In the genomic region with DNA sequence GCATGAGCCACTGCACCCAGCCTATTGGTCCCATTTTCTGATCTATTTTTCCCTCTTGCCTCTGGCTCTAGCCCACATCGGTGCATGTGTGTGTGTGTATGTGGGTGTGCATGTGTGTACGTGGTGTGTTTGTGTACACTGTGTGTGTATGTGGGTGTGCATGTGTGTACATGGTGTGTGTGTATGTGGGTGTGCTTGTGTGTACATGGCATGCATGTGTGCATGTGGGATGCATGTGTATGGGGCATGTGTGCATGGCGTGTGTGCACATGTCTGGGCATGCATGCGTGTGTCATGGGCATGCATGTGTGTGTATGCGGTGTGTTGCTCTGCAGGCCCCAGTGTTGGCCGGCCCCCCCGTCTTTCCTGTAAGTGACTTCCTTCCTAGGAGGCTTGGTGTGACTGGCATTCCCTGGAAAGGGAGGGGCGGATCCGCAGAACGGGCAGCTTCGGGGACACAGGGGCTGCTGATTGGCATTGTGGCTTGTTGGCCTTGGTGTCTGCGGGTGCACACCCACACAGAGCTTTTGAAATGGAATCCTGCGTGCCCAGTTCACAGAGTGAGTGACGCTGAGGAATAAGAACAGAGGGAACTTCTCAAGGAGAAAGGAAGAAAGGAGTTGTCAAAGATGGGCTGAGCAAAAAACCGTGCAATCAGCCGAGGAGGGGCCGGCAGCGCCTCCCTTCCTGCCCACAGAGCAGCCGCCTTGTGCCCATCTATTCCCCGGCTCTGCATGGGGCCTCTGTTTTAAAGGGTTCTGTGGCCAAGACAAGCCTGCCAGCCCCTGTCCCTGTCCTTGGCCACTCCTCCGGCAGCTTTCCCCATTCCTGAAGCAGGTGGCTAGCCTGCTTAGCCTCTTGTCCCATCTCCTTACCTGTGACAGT, we compare ENCODE assay signal across 1 cellular context.
TF ChIP-seq lines count a peak whose summit lies in the region.

No MANE protein-coding gene starts in this region.

TF ChIP-seq in K562, 482 proteins besides CTCF, POLR2A, EP300 and RAD21 (continued from another document and continues in another):
- TF ChIP-seq, protein P1, sequence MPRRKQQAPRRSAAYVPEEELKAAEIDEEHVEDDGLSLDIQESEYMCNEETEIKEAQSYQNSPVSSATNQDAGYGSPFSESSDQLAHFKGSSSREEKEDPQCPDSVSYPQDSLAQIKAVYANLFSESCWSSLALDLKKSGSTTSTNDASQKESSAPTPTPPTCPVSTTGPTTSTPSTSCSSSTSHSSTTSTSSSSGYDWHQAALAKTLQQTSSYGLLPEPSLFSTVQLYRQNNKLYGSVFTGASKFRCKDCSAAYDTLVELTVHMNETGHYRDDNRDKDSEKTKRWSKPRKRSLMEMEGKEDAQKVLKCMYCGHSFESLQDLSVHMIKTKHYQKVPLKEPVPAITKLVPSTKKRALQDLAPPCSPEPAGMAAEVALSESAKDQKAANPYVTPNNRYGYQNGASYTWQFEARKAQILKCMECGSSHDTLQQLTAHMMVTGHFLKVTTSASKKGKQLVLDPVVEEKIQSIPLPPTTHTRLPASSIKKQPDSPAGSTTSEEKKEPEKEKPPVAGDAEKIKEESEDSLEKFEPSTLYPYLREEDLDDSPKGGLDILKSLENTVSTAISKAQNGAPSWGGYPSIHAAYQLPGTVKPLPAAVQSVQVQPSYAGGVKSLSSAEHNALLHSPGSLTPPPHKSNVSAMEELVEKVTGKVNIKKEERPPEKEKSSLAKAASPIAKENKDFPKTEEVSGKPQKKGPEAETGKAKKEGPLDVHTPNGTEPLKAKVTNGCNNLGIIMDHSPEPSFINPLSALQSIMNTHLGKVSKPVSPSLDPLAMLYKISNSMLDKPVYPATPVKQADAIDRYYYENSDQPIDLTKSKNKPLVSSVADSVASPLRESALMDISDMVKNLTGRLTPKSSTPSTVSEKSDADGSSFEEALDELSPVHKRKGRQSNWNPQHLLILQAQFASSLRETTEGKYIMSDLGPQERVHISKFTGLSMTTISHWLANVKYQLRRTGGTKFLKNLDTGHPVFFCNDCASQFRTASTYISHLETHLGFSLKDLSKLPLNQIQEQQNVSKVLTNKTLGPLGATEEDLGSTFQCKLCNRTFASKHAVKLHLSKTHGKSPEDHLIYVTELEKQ (CRISPR knock-in tag; IDR thresholded peaks at IDR 0.05): no peak
- TF ChIP-seq HSF4 (CRISPR knock-in tag; IDR thresholded peaks at IDR 0.05; ENCODE audit: borderline replicate concordance): no peak
- no peak for TF ChIP-seq XRCC5 (IDR thresholded peaks at IDR 0.05; ENCODE audit: low read depth, low read length)
- TF ChIP-seq FOXP1 (CRISPR knock-in tag; IDR thresholded peaks at IDR 0.05): no peak
- TF ChIP-seq, protein P2, sequence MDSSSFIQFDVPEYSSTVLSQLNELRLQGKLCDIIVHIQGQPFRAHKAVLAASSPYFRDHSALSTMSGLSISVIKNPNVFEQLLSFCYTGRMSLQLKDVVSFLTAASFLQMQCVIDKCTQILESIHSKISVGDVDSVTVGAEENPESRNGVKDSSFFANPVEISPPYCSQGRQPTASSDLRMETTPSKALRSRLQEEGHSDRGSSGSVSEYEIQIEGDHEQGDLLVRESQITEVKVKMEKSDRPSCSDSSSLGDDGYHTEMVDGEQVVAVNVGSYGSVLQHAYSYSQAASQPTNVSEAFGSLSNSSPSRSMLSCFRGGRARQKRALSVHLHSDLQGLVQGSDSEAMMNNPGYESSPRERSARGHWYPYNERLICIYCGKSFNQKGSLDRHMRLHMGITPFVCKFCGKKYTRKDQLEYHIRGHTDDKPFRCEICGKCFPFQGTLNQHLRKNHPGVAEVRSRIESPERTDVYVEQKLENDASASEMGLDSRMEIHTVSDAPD (CRISPR knock-in tag; IDR thresholded peaks at IDR 0.05): no peak
- TF ChIP-seq, protein P3, sequence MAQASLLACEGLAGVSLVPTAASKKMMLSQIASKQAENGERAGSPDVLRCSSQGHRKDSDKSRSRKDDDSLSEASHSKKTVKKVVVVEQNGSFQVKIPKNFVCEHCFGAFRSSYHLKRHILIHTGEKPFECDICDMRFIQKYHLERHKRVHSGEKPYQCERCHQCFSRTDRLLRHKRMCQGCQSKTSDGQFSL (CRISPR knock-in tag; IDR thresholded peaks at IDR 0.05): peak; percentile 69; the same call in 1 of the 2 replicates
- TF ChIP-seq, protein P3 (tag; IDR thresholded peaks at IDR 0.05): no peak
- TF ChIP-seq PTBP1 (IDR thresholded peaks at IDR 0.05; ENCODE audit: low read depth, low read length): no peak
- TF ChIP-seq SETDB1 (IDR thresholded peaks at IDR 0.05; ENCODE audit: low read length): no peak
- TF ChIP-seq ZNF124 (CRISPR knock-in tag; IDR thresholded peaks at IDR 0.05): no peak
- TF ChIP-seq DPF2 (IDR thresholded peaks at IDR 0.05): no peak
- TF ChIP-seq, protein P4, sequence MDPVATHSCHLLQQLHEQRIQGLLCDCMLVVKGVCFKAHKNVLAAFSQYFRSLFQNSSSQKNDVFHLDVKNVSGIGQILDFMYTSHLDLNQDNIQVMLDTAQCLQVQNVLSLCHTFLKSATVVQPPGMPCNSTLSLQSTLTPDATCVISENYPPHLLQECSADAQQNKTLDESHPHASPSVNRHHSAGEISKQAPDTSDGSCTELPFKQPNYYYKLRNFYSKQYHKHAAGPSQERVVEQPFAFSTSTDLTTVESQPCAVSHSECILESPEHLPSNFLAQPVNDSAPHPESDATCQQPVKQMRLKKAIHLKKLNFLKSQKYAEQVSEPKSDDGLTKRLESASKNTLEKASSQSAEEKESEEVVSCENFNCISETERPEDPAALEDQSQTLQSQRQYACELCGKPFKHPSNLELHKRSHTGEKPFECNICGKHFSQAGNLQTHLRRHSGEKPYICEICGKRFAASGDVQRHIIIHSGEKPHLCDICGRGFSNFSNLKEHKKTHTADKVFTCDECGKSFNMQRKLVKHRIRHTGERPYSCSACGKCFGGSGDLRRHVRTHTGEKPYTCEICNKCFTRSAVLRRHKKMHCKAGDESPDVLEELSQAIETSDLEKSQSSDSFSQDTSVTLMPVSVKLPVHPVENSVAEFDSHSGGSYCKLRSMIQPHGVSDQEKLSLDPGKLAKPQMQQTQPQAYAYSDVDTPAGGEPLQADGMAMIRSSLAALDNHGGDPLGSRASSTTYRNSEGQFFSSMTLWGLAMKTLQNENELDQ (CRISPR knock-in tag; IDR thresholded peaks at IDR 0.05; ENCODE audit: borderline replicate concordance): no peak
- TF ChIP-seq, protein P5, sequence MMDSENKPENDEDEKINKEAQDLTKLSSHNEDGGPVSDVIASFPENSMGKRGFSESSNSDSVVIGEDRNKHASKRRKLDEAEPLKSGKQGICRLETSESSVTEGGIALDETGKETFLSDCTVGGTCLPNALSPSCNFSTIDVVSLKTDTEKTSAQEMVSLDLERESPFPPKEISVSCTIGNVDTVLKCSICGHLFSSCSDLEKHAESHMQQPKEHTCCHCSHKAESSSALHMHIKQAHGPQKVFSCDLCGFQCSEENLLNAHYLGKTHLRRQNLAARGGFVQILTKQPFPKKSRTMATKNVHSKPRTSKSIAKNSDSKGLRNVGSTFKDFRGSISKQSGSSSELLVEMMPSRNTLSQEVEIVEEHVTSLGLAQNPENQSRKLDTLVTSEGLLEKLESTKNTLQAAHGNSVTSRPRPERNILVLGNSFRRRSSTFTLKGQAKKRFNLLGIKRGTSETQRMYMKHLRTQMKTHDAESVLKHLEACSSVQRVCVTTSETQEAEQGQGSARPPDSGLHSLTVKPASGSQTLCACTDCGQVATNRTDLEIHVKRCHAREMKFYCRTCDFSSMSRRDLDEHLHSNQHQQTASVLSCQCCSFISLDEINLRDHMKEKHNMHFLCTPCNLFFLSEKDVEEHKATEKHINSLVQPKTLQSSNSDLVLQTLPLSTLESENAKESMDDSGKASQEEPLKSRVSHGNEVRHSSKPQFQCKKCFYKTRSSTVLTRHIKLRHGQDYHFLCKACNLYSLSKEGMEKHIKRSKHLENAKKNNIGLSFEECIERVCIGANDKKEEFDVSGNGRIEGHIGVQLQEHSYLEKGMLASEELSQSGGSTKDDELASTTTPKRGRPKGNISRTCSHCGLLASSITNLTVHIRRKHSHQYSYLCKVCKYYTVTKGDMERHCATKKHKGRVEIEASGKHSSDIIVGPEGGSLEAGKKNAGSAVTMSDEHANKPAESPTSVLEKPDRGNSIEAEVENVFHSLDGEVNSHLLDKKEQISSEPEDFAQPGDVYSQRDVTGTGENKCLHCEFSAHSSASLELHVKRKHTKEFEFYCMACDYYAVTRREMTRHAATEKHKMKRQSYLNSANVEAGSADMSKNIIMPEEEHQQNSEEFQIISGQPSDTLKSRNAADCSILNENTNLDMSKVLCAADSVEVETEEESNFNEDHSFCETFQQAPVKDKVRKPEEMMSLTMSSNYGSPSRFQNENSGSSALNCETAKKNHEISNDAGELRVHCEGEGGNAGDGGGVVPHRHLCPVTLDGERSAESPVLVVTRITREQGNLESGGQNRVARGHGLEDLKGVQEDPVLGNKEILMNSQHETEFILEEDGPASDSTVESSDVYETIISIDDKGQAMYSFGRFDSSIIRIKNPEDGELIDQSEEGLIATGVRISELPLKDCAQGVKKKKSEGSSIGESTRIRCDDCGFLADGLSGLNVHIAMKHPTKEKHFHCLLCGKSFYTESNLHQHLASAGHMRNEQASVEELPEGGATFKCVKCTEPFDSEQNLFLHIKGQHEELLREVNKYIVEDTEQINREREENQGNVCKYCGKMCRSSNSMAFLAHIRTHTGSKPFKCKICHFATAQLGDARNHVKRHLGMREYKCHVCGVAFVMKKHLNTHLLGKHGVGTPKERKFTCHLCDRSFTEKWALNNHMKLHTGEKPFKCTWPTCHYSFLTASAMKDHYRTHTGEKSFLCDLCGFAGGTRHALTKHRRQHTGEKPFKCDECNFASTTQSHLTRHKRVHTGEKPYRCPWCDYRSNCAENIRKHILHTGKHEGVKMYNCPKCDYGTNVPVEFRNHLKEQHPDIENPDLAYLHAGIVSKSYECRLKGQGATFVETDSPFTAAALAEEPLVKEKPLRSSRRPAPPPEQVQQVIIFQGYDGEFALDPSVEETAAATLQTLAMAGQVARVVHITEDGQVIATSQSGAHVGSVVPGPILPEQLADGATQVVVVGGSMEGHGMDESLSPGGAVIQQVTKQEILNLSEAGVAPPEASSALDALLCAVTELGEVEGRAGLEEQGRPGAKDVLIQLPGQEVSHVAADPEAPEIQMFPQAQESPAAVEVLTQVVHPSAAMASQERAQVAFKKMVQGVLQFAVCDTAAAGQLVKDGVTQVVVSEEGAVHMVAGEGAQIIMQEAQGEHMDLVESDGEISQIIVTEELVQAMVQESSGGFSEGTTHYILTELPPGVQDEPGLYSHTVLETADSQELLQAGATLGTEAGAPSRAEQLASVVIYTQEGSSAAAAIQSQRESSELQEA (IDR thresholded peaks at IDR 0.05; ENCODE audit: low read depth): no peak
- TF ChIP-seq, protein P6, sequence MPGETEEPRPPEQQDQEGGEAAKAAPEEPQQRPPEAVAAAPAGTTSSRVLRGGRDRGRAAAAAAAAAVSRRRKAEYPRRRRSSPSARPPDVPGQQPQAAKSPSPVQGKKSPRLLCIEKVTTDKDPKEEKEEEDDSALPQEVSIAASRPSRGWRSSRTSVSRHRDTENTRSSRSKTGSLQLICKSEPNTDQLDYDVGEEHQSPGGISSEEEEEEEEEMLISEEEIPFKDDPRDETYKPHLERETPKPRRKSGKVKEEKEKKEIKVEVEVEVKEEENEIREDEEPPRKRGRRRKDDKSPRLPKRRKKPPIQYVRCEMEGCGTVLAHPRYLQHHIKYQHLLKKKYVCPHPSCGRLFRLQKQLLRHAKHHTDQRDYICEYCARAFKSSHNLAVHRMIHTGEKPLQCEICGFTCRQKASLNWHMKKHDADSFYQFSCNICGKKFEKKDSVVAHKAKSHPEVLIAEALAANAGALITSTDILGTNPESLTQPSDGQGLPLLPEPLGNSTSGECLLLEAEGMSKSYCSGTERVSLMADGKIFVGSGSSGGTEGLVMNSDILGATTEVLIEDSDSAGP (CRISPR knock-in tag; IDR thresholded peaks at IDR 0.05): no peak
- no peak for TF ChIP-seq CTBP1 (IDR thresholded peaks at IDR 0.05; ENCODE audit: borderline replicate concordance)
- TF ChIP-seq FOXJ3 (CRISPR knock-in tag; IDR thresholded peaks at IDR 0.05): no peak
- TF ChIP-seq, protein P7, sequence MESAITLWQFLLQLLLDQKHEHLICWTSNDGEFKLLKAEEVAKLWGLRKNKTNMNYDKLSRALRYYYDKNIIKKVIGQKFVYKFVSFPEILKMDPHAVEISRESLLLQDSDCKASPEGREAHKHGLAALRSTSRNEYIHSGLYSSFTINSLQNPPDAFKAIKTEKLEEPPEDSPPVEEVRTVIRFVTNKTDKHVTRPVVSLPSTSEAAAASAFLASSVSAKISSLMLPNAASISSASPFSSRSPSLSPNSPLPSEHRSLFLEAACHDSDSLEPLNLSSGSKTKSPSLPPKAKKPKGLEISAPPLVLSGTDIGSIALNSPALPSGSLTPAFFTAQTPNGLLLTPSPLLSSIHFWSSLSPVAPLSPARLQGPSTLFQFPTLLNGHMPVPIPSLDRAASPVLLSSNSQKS (CRISPR knock-in tag; IDR thresholded peaks at IDR 0.05): no peak
- TF ChIP-seq, protein P8, sequence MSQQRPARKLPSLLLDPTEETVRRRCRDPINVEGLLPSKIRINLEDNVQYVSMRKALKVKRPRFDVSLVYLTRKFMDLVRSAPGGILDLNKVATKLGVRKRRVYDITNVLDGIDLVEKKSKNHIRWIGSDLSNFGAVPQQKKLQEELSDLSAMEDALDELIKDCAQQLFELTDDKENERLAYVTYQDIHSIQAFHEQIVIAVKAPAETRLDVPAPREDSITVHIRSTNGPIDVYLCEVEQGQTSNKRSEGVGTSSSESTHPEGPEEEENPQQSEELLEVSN (IDR thresholded peaks at IDR 0.05; ENCODE audit: borderline replicate concordance in 1 of 2, extremely low read depth in 1 of 2, insufficient read depth in 1 of 2, insufficient read length in 1 of 2, low read depth in 1 of 2, low read length in 1 of 2, poor library complexity in 1 of 2, severe bottlenecking in 1 of 2): no peak
- no peak for TF ChIP-seq ZFP30 (CRISPR knock-in tag; IDR thresholded peaks at IDR 0.05; ENCODE audit: borderline replicate concordance)
- TF ChIP-seq ZNF668 (CRISPR knock-in tag; IDR thresholded peaks at IDR 0.05): no peak
- TF ChIP-seq IRF2 (CRISPR knock-in tag; IDR thresholded peaks at IDR 0.05): no peak
- no peak for TF ChIP-seq C11orf30 (IDR thresholded peaks at IDR 0.05; ENCODE audit: low read depth)
- no peak for TF ChIP-seq ZC3H11A (IDR thresholded peaks at IDR 0.05; ENCODE audit: low read depth, low read length)
